12 cellular contexts compared by ENCODE assay signal in the genomic region with DNA sequence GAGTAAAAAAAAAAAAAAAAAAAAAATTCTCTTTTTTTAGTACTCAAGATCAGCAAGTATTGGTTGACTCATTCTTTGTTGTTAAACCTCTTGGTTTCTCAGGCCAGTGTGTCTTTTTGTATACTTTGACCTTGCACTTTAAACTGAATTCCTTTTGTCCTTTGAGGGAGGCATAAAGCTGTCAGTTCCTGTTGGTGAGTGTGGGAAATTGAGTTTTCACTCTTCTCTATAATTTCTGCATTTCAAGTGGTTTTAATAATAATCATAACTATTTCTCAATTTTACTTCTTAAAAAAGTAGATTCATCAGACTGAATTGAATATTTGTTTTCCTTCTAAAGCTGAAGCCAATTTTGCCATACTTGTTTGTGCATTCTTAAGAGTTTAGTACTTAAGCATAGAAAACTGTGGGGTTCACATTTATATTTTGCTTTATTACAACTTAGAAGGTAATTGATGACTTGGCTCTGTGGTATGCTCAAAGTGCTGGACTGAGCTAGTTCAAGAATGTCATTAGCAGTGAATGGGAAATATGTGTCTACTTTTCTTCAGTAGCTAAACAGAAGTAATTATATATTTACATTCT. TPM values are rescaled to one million over a fixed set of nuclear protein-coding genes. Genes with fewer than 3 reads are reported as not detected.
DNase-seq lines count a peak whose midpoint lies in the region; ATAC-seq, FAIRE-seq and TF ChIP-seq lines count a peak whose summit lies in the region.
"Had no signal": no experiment of that assay in that cellular context is flagged by ENCODE, and none has a peak within 500 bp of the region (broad histone marks: within the 10 kb centered on the region; RNA-seq: fewer than 3 reads in every experiment).

No MANE protein-coding gene starts in this region.

- peaks cover 72% of the 10 kb centered on the region for H3K79me2 ChIP-seq in MM.1S (ENCODE audit: low read length)
- peaks cover 74% of the 10 kb centered on the region for H3K79me2 ChIP-seq in endothelial cell of umbilical vein (ENCODE audit: control insufficient read depth, insufficient read depth, low read length)

- H3K4me1 ChIP-seq in MM.1S (ENCODE audit: low read length) (peaks cover 35% of the 10 kb centered on the region), endothelial cell of umbilical vein (ENCODE audit: control insufficient read depth, extremely low read depth, insufficient read depth, low read length) (peaks cover 44% of the 10 kb centered on the region), mesodermal cell (ENCODE audit: control insufficient read depth, insufficient read depth, low read length, poor library complexity, severe bottlenecking) (peaks cover 52% of the 10 kb centered on the region), upper lobe of left lung (peaks cover 0 to 21% (median 15%) of the 10 kb centered on the region in 4 donors), gastrocnemius medialis (peaks cover 36 to 46% of the 10 kb centered on the region in 2 donors)

- H3K9me3 ChIP-seq in MM.1S (replicated peaks; ENCODE audit: insufficient read depth, low read length) (no peaks in the 10 kb centered on the region), endothelial cell of umbilical vein (replicated peaks; ENCODE audit: control insufficient read depth, insufficient read depth, low read length) (no peaks in the 10 kb centered on the region), mesodermal cell (ENCODE audit: control insufficient read depth, low read length) (no peaks in the 10 kb centered on the region), upper lobe of left lung (no peaks in the 10 kb centered on the region), gastrocnemius medialis (no peaks in the 10 kb centered on the region)
- H3K9me3 ChIP-seq: tibial nerve had no signal

- dilution Hi-C loops in endothelial cell of umbilical vein (cut with MboI; ENCODE audit: extremely low pct_ligation_motif_present, low sequenced_read_pairs) = no loop called here

- POLR2A ChIA-PET in endothelial cell of umbilical vein (lab: Charles Lee) = interaction anchor here (0.5 to 0.7 kb wide), 2 partner anchors 19 to 109 kb away, joined by 8 read pairs; no protein-coding TSS in a partner anchor

- H3K27ac Mint-ChIP-seq in effector memory CD8-positive, alpha-beta T cell = no peak overlapping the region
- H3K27ac Mint-ChIP-seq: activated naive CD4-positive, alpha-beta T cell treated with anti-CD3 and anti-CD28 coated beads, Interleukin-2, amount 10 ng/mL, durations not matched to agents 7 days and 5 days had no signal

- H3K4me3 ChIP-seq in MM.1S (ENCODE audit: low read length) (peak overlapping the region; percentile 53), endothelial cell of umbilical vein (replicated peaks in 1 of 3; ENCODE audit: insufficient read depth in 1 of 3, low read depth in 1 of 3, low read length in 3 of 3) (no peak overlapping the region), mesodermal cell (ENCODE audit: extremely low read depth, insufficient read depth, low read length, poor library complexity, severe bottlenecking) (no peak overlapping the region), upper lobe of left lung (no peak overlapping the region), gastrocnemius medialis (no peak overlapping the region)
- H3K4me3 ChIP-seq: tibial nerve had no signal

- H3K36me3 ChIP-seq in MM.1S (replicated peaks; ENCODE audit: insufficient read depth, low read length) (no peaks in the 10 kb centered on the region), endothelial cell of umbilical vein (ENCODE audit: control insufficient read depth in 2 of 2, extremely low read depth in 1 of 2, insufficient read depth in 2 of 2, low read length in 2 of 2) (no peaks in the 10 kb centered on the region), mesodermal cell (ENCODE audit: control insufficient read depth, insufficient read depth, low read length) (peaks cover 6% of the 10 kb centered on the region), upper lobe of left lung (no peaks in the 10 kb centered on the region), gastrocnemius medialis (no peaks in the 10 kb centered on the region)
- H3K36me3 ChIP-seq: tibial nerve had no signal

- no peaks in the 10 kb centered on the region for H3K9me2 ChIP-seq in MM.1S (replicated peaks; ENCODE audit: insufficient read depth, low read length)

- TF ChIP-seq POLR2A in endothelial cell of umbilical vein (IDR thresholded peaks at IDR 0.05; ENCODE audit: low read depth, low read length) = no peak
- no peak for TF ChIP-seq POLR2A in upper lobe of left lung (IDR thresholded peaks at IDR 0.05)
- TF ChIP-seq POLR2A in gastrocnemius medialis (IDR thresholded peaks at IDR 0.05) = no peak

- FAIRE-seq in endothelial cell of umbilical vein (lab: Jason Lieb, UNC) = peak; percentile 35

- H3K27me3 Mint-ChIP-seq in effector memory CD8-positive, alpha-beta T cell = peaks cover 8 to 20% of the 10 kb centered on the region in 2 donors

- H3F3A ChIP-seq in MM.1S (ENCODE audit: insufficient read depth, low read length) = peaks cover 25% of the 10 kb centered on the region

- peak; percentile 34 for DNase-seq in AG20443 (ENCODE audit: low spot score)
- peak; percentile 7 for DNase-seq in MM.1S
- DNase-seq in endothelial cell of umbilical vein (ENCODE audit: low read depth, low spot score) = peak; percentile 82
- DNase-seq in upper lobe of left lung = no peak
- DNase-seq in activated naive CD4-positive, alpha-beta T cell (lab: John Stamatoyannopoulos, UW) = no peak
- no peak for DNase-seq in effector memory CD8-positive, alpha-beta T cell
- no peak for DNase-seq in gastrocnemius medialis
- DNase-seq: activated naive CD4-positive, alpha-beta T cell treated with anti-CD3 and anti-CD28 coated beads, Interleukin-2, amount 10 ng/mL, durations not matched to agents 7 days and 5 days; DMS 273 treated with DMSO at 0.1 percent for 48 hours; NCI-H1930 had no signal

- peak overlapping the region; percentile 83 for H3K27ac ChIP-seq in MM.1S (ENCODE audit: low read length)
- H3K27ac ChIP-seq in endothelial cell of umbilical vein (ENCODE audit: insufficient read depth, low read depth, low read length) = peak overlapping the region; percentile 93
- peak overlapping the region; percentile 95 for H3K27ac ChIP-seq in mesodermal cell (ENCODE audit: low read depth, low read length, severe bottlenecking)
- no peak overlapping the region for H3K27ac ChIP-seq in upper lobe of left lung
- no peak overlapping the region for H3K27ac ChIP-seq in gastrocnemius medialis

- H3K4me1 Mint-ChIP-seq in effector memory CD8-positive, alpha-beta T cell (ENCODE audit: low read depth in 2 of 2) = no peaks in the 10 kb centered on the region
- H3K4me1 Mint-ChIP-seq: activated naive CD4-positive, alpha-beta T cell treated with anti-CD3 and anti-CD28 coated beads, Interleukin-2, amount 10 ng/mL, durations not matched to agents 7 days and 5 days had no signal

- H3K9me3 Mint-ChIP-seq in effector memory CD8-positive, alpha-beta T cell = no peaks in the 10 kb centered on the region
- H3K9me3 Mint-ChIP-seq: activated naive CD4-positive, alpha-beta T cell treated with anti-CD3 and anti-CD28 coated beads, Interleukin-2, amount 10 ng/mL, durations not matched to agents 7 days and 5 days had no signal

- H3K4me3 Mint-ChIP-seq in effector memory CD8-positive, alpha-beta T cell = no peak overlapping the region
- H3K4me3 Mint-ChIP-seq: activated naive CD4-positive, alpha-beta T cell treated with anti-CD3 and anti-CD28 coated beads, Interleukin-2, amount 10 ng/mL, durations not matched to agents 7 days and 5 days had no signal

- H3K36me3 Mint-ChIP-seq in effector memory CD8-positive, alpha-beta T cell (ENCODE audit: insufficient read depth) = no peaks in the 10 kb centered on the region
- H3K36me3 Mint-ChIP-seq: activated naive CD4-positive, alpha-beta T cell treated with anti-CD3 and anti-CD28 coated beads, Interleukin-2, amount 10 ng/mL, durations not matched to agents 7 days and 5 days had no signal

- ATAC-seq in upper lobe of left lung (ENCODE audit: low FRiP score in 2 of 2) (no peak), gastrocnemius medialis (no peak)
- no peak for ATAC-seq in effector memory CD8-positive, alpha-beta T cell (replicated peaks)

- TF ChIP-seq EP300 in upper lobe of left lung (IDR thresholded peaks at IDR 0.05) = no peak

- H2AFZ ChIP-seq in MM.1S (ENCODE audit: low read length) (peak overlapping the region; percentile 15; the same call in 1 of the 2 replicates), endothelial cell of umbilical vein (ENCODE audit: low read depth, low read length) (no peak overlapping the region)

- TF ChIP-seq CTCF in MM.1S (IDR thresholded peaks at IDR 0.05; ENCODE audit: low read length) = no peak
- no peak for TF ChIP-seq CTCF in endothelial cell of umbilical vein (IDR thresholded peaks at IDR 0.05; ENCODE audit: extremely low read depth in 1 of 2, insufficient read depth in 1 of 2, low read depth in 1 of 2, low read length in 2 of 2)
- TF ChIP-seq CTCF in upper lobe of left lung (IDR thresholded peaks at IDR 0.05) = no peak
- no peak for TF ChIP-seq CTCF in gastrocnemius medialis (IDR thresholded peaks at IDR 0.05 in 4 of 5, conservative IDR thresholded peaks at IDR 0.05 in 1 of 5)

- H3K9me1 ChIP-seq in endothelial cell of umbilical vein (replicated peaks; ENCODE audit: control insufficient read depth, extremely low read depth, insufficient read depth, low read length) = no peaks in the 10 kb centered on the region

- peak overlapping the region; percentile 84 for H3K4me2 ChIP-seq in MM.1S (ENCODE audit: low read depth, low read length)
- H3K4me2 ChIP-seq in endothelial cell of umbilical vein (ENCODE audit: insufficient read depth, low read length) = peak overlapping the region; percentile 93

- no peaks in the 10 kb centered on the region for H4K20me1 ChIP-seq in MM.1S (ENCODE audit: insufficient read depth, low read length)
- peaks cover 4% of the 10 kb centered on the region for H4K20me1 ChIP-seq in endothelial cell of umbilical vein (replicated peaks; ENCODE audit: control insufficient read depth, extremely low read depth, insufficient read depth, low read length)

- in situ Hi-C loops in gastrocnemius medialis (cut with MboI; ENCODE audit: low sequenced_read_pairs in 4 of 4) = no loop called here

- CTCF ChIA-PET in endothelial cell of umbilical vein (lab: Charles Lee) = interaction anchor here (1.0 to 2.7 kb wide), 12 partner anchors 10 to 80 kb away, joined by 3 to 24 read pairs (median 4); no protein-coding TSS in a partner anchor

- intact Hi-C loops in endothelial cell of umbilical vein (cut with micrococcal nuclease) (no loop called here), gastrocnemius medialis (cut with DNase I; ENCODE audit: low total_unique reads) (no loop called here)

- H3K9ac ChIP-seq in MM.1S (ENCODE audit: low read length) = peak overlapping the region; percentile 42; the same call in 1 of the 2 replicates
- H3K9ac ChIP-seq in endothelial cell of umbilical vein (replicated peaks; ENCODE audit: extremely low read depth, insufficient read depth, low read length) = peak overlapping the region; percentile 75

- BruUV-seq in endothelial cell of umbilical vein (replicated peaks; lab: Mats Ljungman, UMichigan) = no TSS peak

- H3K27me3 ChIP-seq in MM.1S (replicated peaks; ENCODE audit: insufficient read depth, low read length) (no peaks in the 10 kb centered on the region), endothelial cell of umbilical vein (ENCODE audit: control insufficient read depth in 2 of 2, insufficient read depth in 2 of 2, low read length in 2 of 2) (no peaks in the 10 kb centered on the region), upper lobe of left lung (no peaks in the 10 kb centered on the region), gastrocnemius medialis (no peaks in the 10 kb centered on the region)
- H3K27me3 ChIP-seq: tibial nerve had no signal

RNA-seq across cellular contexts. Expression of a gene that starts 43.4 kb away (rescaled TPM):
- total RNA-seq in endothelial cell of umbilical vein = 86.8 and 91.9 TPM in 2 replicates
- polyA plus RNA-seq in endothelial cell of umbilical vein = 62.1 and 72.2 TPM in 2 replicates
- 86.0 and 94.1 TPM in 2 replicates for polyA plus RNA-seq in endothelial cell of umbilical vein (2011; cell fraction: cytosol; rRNA removed)
- polyA plus RNA-seq in endothelial cell of umbilical vein (2011; cell fraction: nucleus; rRNA removed) = 317 and 318 TPM in 2 replicates
- polyA plus RNA-seq in endothelial cell of umbilical vein (2012) = 76.2 and 79.8 TPM in 2 replicates
- polyA minus RNA-seq in endothelial cell of umbilical vein = 140 TPM in 2 replicates
- 47.3 TPM for polyA minus RNA-seq in endothelial cell of umbilical vein (2011; cell fraction: cytosol; rRNA and poly(A)+ RNA removed)
- polyA minus RNA-seq in endothelial cell of umbilical vein (2011; cell fraction: nucleus; rRNA and poly(A)+ RNA removed) = 171 and 174 TPM in 2 replicates
- polyA plus RNA-seq in mesodermal cell (2013, experiment 1 of 2) = 59.9 TPM
- polyA plus RNA-seq in mesodermal cell (2013, experiment 2 of 2) = 56.4 TPM
- total RNA-seq in upper lobe of left lung = 100 to 1,000 TPM in 1 of 6 donors, 10 to 100 TPM in 5; 19.3 to 103 (median 38.7) TPM
- 10 to 100 TPM; 14.5 to 33.1 (median 26.9) TPM for total RNA-seq in gastrocnemius medialis

RNA-seq across cellular contexts. Expression of a gene that starts 44.2 kb away (rescaled TPM):
- total RNA-seq in endothelial cell of umbilical vein (41.1 and 42.1 TPM in 2 replicates), upper lobe of left lung (10 to 100 TPM; 20.2 to 80.7 (median 31.7) TPM), gastrocnemius medialis (10 to 100 TPM; 14.8 to 29.4 (median 24.4) TPM)
- polyA plus RNA-seq in endothelial cell of umbilical vein = 20.7 and 26.4 TPM in 2 replicates
- polyA plus RNA-seq in endothelial cell of umbilical vein (2011; cell fraction: cytosol; rRNA removed) = 30.0 and 36.2 TPM in 2 replicates
- 86.2 and 112 TPM in 2 replicates for polyA plus RNA-seq in endothelial cell of umbilical vein (2011; cell fraction: nucleus; rRNA removed)
- 36.4 and 43.2 TPM in 2 replicates for polyA plus RNA-seq in endothelial cell of umbilical vein (2012)
- polyA minus RNA-seq in endothelial cell of umbilical vein = 48.5 and 54.1 TPM in 2 replicates
- polyA minus RNA-seq in endothelial cell of umbilical vein (2011; cell fraction: cytosol; rRNA and poly(A)+ RNA removed) = 11.7 TPM
- polyA minus RNA-seq in endothelial cell of umbilical vein (2011; cell fraction: nucleus; rRNA and poly(A)+ RNA removed) = 54.9 and 75.3 TPM in 2 replicates
- 43.5 TPM for polyA plus RNA-seq in mesodermal cell (2013, experiment 1 of 2)
- 46.4 TPM for polyA plus RNA-seq in mesodermal cell (2013, experiment 2 of 2)

Comparison
In these comparisons a context has a peak if more than half of its experiments do, and no peak if none do; other contexts are left out.
1. DNase-seq: peak in AG20443 (single experiment), MM.1S (single experiment) and endothelial cell of umbilical vein (single experiment); none in upper lobe of left lung (0 of 2), activated naive CD4-positive, alpha-beta T cell (0 of 4), effector memory CD8-positive, alpha-beta T cell (0 of 3) and gastrocnemius medialis (0 of 2).
2. H3K27ac ChIP-seq: peak in MM.1S (single experiment), endothelial cell of umbilical vein (single experiment) and mesodermal cell (single experiment); none in upper lobe of left lung (0 of 4) and gastrocnemius medialis (0 of 4).